Comparison of ENCODE assay signal across 12 cellular contexts in genomic region chr12:54622463-54623183, GRCh38. TPM values are rescaled to one million over a fixed set of nuclear protein-coding genes. Genes with fewer than 3 reads are reported as not detected.
DNase-seq lines count a peak whose midpoint lies in the region; ATAC-seq and TF ChIP-seq lines count a peak whose summit lies in the region.
"Had no signal": no experiment of that assay in that cellular context is flagged by ENCODE, and none has a peak within 500 bp of the region (broad histone marks: within the 10 kb centered on the region; RNA-seq: fewer than 3 reads in every experiment).

No MANE protein-coding gene starts in this region.

- H3K36me3 Mint-ChIP-seq in HFFc6 (ENCODE audit: low read depth) = no peaks in the 10 kb centered on the region

- peaks cover 0 to 10% of the 10 kb centered on the region in 2 donors for H3K4me1 ChIP-seq in adrenal gland (replicated peaks in 1 of 2)

- peak; percentile 17 for DNase-seq in DMS114 treated with DMSO at 0.1 percent for 48 hours (lab: John Stamatoyannopoulos, UW; ENCODE audit: unreplicated experiment)
- peak; percentile 10 for DNase-seq in HFFc6
- peak; percentile 16 for DNase-seq in iris pigment epithelial cell (ENCODE audit: low read depth)
- DNase-seq in NCI-H524 treated with DMSO at 0.1 percent for 48 hours (lab: John Stamatoyannopoulos, UW) = no peak
- DNase-seq in NCI-H446 (lab: John Stamatoyannopoulos, UW) = no peak
- no peak for DNase-seq in adrenal gland
- DNase-seq: activated CD4-positive, alpha-beta T cell treated with anti-CD3 and anti-CD28 coated beads, Interleukin-2, amount 10 ng/mL, durations not matched to agents 24 days and 14 days; H7 had no signal

- H3K27me3 Mint-ChIP-seq in HFFc6 (ENCODE audit: insufficient read depth) = peaks cover 5% of the 10 kb centered on the region; the same call in 1 of the 2 replicates

- peaks cover 7% of the 10 kb centered on the region for H3K9me3 Mint-ChIP-seq in HFFc6

- no peak for ATAC-seq in HG02759 (IDR thresholded peaks at IDR 0.05; ENCODE audit: unreplicated experiment)

- H3K4me3 ChIP-seq in SU-DHL-6 (ENCODE audit: insufficient read depth, low read length, poor library complexity, severe bottlenecking) = no peak overlapping the region
- no peak overlapping the region for H3K4me3 ChIP-seq in adrenal gland

- no peaks in the 10 kb centered on the region for H3K4me1 Mint-ChIP-seq in HFFc6 (ENCODE audit: low read depth)
- H3K4me1 Mint-ChIP-seq: activated CD4-positive, alpha-beta T cell treated with anti-CD3 and anti-CD28 coated beads, Interleukin-2, amount 10 ng/mL, durations not matched to agents 24 days and 14 days had no signal

- intact Hi-C loops in adrenal gland (cut with DNase I) = no loop called here

- peak; percentile 71 for TF ChIP-seq CTCF in HFFc6 (IDR thresholded peaks at IDR 0.05)
- TF ChIP-seq CTCF in SU-DHL-6 (IDR thresholded peaks at IDR 0.05; ENCODE audit: insufficient read depth, low read length, poor library complexity, severe bottlenecking) = peak; percentile 11
- TF ChIP-seq CTCF in adrenal gland (IDR thresholded peaks at IDR 0.05) = no peak

- H3K9ac ChIP-seq in SU-DHL-6 (ENCODE audit: low read length) = no peak overlapping the region

- no peak for TF ChIP-seq POLR2A in adrenal gland (IDR thresholded peaks at IDR 0.05)

- H3K79me2 ChIP-seq in SU-DHL-6 (ENCODE audit: insufficient read depth, low read length) = no peaks in the 10 kb centered on the region

- no peak overlapping the region for H3K27ac Mint-ChIP-seq in HFFc6
- H3K27ac Mint-ChIP-seq: activated CD4-positive, alpha-beta T cell treated with anti-CD3 and anti-CD28 coated beads, Interleukin-2, amount 10 ng/mL, durations not matched to agents 24 days and 14 days; activated naive CD8-positive, alpha-beta T cell had no signal

- H3K9me3 ChIP-seq in SU-DHL-6 (ENCODE audit: insufficient read depth, low read length) (peaks cover 5% of the 10 kb centered on the region; the same call in 1 of the 2 replicates), adrenal gland (replicated peaks in 1 of 3) (no peaks in the 10 kb centered on the region)

- no peaks in the 10 kb centered on the region for H3K36me3 ChIP-seq in SU-DHL-6 (ENCODE audit: low read length)
- no peaks in the 10 kb centered on the region for H3K36me3 ChIP-seq in adrenal gland (replicated peaks in 1 of 2)

- no peaks in the 10 kb centered on the region for H3K9me2 ChIP-seq in SU-DHL-6 (replicated peaks; ENCODE audit: insufficient read depth, low read length)

- H3K4me2 ChIP-seq in SU-DHL-6 (ENCODE audit: low read depth, low read length, poor library complexity, severe bottlenecking) = no peak overlapping the region

- no peaks in the 10 kb centered on the region for H4K20me1 ChIP-seq in SU-DHL-6 (ENCODE audit: low read depth, low read length)

- H2AFZ ChIP-seq in SU-DHL-6 (ENCODE audit: low read depth, low read length, severe bottlenecking) = no peak overlapping the region

- H3K27me3 ChIP-seq in SU-DHL-6 (ENCODE audit: low read length) (0 out of 2 replicates have a peak, but pooled peaks cover 2% of the 10 kb centered on the region), adrenal gland (peaks cover 7% of the 10 kb centered on the region)

- H3K27ac ChIP-seq in SU-DHL-6 (ENCODE audit: low read depth, low read length) = no peak overlapping the region
- no peak overlapping the region for H3K27ac ChIP-seq in adrenal gland

- no peak overlapping the region for H3K4me3 Mint-ChIP-seq in HFFc6
- H3K4me3 Mint-ChIP-seq: activated CD4-positive, alpha-beta T cell treated with anti-CD3 and anti-CD28 coated beads, Interleukin-2, amount 10 ng/mL, durations not matched to agents 24 days and 14 days; activated naive CD8-positive, alpha-beta T cell had no signal

- no peaks in the 10 kb centered on the region for H3F3A ChIP-seq in SU-DHL-6 (ENCODE audit: insufficient read depth)

RNA-seq across cellular contexts. Expression of gene LACRT, which starts 12.1 kb away (rescaled TPM):
- total RNA-seq in HFFc6 (2021; fragmentation: NEBNext Ultra II Directional; extraction: Animal tissue kit (Norgen Biotek cat#: 25700)) = not detected
- total RNA-seq in adrenal gland = not detected
- not detected for polyA plus RNA-seq in adrenal gland
- total RNA-seq: activated CD4-positive, alpha-beta T cell treated with anti-CD3 and anti-CD28 coated beads, Interleukin-2, amount 10 ng/mL, durations not matched to agents 24 days and 14 days; H7; RPMI7951 had no signal

RNA-seq across cellular contexts. Expression of gene DCD, which starts 25.5 kb away (rescaled TPM):
- not detected for total RNA-seq in HFFc6 (2021; fragmentation: NEBNext Ultra II Directional; extraction: Animal tissue kit (Norgen Biotek cat#: 25700))
- not detected for total RNA-seq in adrenal gland
- not detected for polyA plus RNA-seq in adrenal gland
- total RNA-seq: activated CD4-positive, alpha-beta T cell treated with anti-CD3 and anti-CD28 coated beads, Interleukin-2, amount 10 ng/mL, durations not matched to agents 24 days and 14 days; H7; RPMI7951 had no signal

RNA-seq across cellular contexts. Expression of gene PPP1R1A, which starts 34.2 kb away (rescaled TPM):
- total RNA-seq in HFFc6 (2021; fragmentation: NEBNext Ultra II Directional; extraction: Animal tissue kit (Norgen Biotek cat#: 25700)) = not detected
- total RNA-seq in adrenal gland = 1 to 10 TPM in 3 of 8 donors, under 1 TPM in 4, not detected in 1; 0.14 to 3.1 (median 0.78) TPM
- polyA plus RNA-seq in adrenal gland = 10 to 100 TPM in 1 of 3 donors, 1 to 10 TPM in 1, under 1 TPM in 1; 0.75 to 32.5 (median 1.6) TPM
- total RNA-seq: activated CD4-positive, alpha-beta T cell treated with anti-CD3 and anti-CD28 coated beads, Interleukin-2, amount 10 ng/mL, durations not matched to agents 24 days and 14 days; RPMI7951 had no signal

Comparison
In these comparisons a context has a peak if more than half of its experiments do, and no peak if none do; other contexts are left out.
1. DNase-seq: peak in DMS114 treated with DMSO at 0.1 percent for 48 hours (single experiment), HFFc6 (single experiment) and iris pigment epithelial cell (single experiment); none in NCI-H524 treated with DMSO at 0.1 percent for 48 hours (single experiment), NCI-H446 (0 of 2) and adrenal gland (0 of 7).
2. CTCF ChIP-seq: peak in HFFc6 (single experiment) and SU-DHL-6 (single experiment); none in adrenal gland (0 of 6).